2 cellular contexts compared by ENCODE assay signal in the genomic region with DNA sequence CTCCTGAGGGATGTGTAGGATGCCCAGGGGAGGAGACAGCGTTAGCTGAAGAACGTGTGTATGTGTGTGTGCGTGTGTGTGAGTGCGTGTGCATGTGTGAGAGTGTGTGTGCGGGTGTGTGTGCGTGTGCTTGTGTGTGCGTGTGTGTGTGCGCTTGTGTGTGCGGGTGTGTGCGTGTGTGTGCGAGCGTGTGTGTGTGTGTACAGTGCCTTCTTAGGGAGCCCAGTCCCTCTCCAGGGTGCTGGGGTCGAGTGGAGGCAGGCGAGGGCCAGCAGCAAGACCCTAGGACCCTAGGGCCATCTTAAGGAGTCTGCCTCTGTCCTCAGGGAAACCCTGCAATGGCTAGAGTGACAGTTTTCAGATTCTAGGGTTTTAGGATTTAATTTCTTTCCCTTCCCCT.
TF ChIP-seq lines count a peak whose summit lies in the region.

No MANE protein-coding gene starts in this region.

TF ChIP-seq in SK-N-SH treated with all-trans-retinoic acid at 6 μM for 48 hours, 23 proteins besides CTCF, POLR2A, EP300 and RAD21 (continued from another document):
- TF ChIP-seq, protein P1, sequence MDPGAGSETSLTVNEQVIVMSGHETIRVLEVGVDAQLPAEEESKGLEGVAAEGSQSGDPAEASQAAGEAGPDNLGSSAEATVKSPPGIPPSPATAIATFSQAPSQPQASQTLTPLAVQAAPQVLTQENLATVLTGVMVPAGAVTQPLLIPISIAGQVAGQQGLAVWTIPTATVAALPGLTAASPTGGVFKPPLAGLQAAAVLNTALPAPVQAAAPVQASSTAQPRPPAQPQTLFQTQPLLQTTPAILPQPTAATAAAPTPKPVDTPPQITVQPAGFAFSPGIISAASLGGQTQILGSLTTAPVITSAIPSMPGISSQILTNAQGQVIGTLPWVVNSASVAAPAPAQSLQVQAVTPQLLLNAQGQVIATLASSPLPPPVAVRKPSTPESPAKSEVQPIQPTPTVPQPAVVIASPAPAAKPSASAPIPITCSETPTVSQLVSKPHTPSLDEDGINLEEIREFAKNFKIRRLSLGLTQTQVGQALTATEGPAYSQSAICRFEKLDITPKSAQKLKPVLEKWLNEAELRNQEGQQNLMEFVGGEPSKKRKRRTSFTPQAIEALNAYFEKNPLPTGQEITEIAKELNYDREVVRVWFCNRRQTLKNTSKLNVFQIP (CRISPR knock-in tag; IDR thresholded peaks at IDR 0.05; ENCODE audit: borderline replicate concordance, low read depth), result no peak
- no peak for TF ChIP-seq ZFP3 (CRISPR knock-in tag; IDR thresholded peaks at IDR 0.05)
- no peak for TF ChIP-seq GLIS3 (CRISPR knock-in tag; IDR thresholded peaks at IDR 0.05)
- TF ChIP-seq RARB (CRISPR knock-in tag; IDR thresholded peaks at IDR 0.05), result no peak
- no peak for TF ChIP-seq TCF4 (CRISPR knock-in tag; IDR thresholded peaks at IDR 0.05; ENCODE audit: borderline replicate concordance)
- TF ChIP-seq CSRNP3 (CRISPR knock-in tag; IDR thresholded peaks at IDR 0.05), result no peak
- TF ChIP-seq ESRRG (CRISPR knock-in tag; IDR thresholded peaks at IDR 0.05), result no peak
- no peak for TF ChIP-seq ISL1 (CRISPR knock-in tag; IDR thresholded peaks at IDR 0.05)
- TF ChIP-seq CSDC2 (CRISPR knock-in tag; IDR thresholded peaks at IDR 0.05), result no peak
- TF ChIP-seq TOX (CRISPR knock-in tag; IDR thresholded peaks at IDR 0.05; ENCODE audit: borderline replicate concordance), result no peak

TF ChIP-seq in SK-N-SH, 30 proteins besides CTCF, POLR2A, EP300 and RAD21 (continued from another document):
- TF ChIP-seq YY1 (IDR thresholded peaks at IDR 0.05; ENCODE audit: low read depth), result no peak
- TF ChIP-seq SIN3A (IDR thresholded peaks at IDR 0.05; ENCODE audit: borderline replicate concordance, low read depth, low read length), result no peak
- TF ChIP-seq MAX (IDR thresholded peaks at IDR 0.05; ENCODE audit: low read depth), result no peak
- no peak for TF ChIP-seq POLR2AphosphoS5 (IDR thresholded peaks at IDR 0.05; ENCODE audit: low read depth, low read length)
- no peak for TF ChIP-seq RFX5 (IDR thresholded peaks at IDR 0.05; ENCODE audit: low read length)
- no peak for TF ChIP-seq RCOR1 (IDR thresholded peaks at IDR 0.05; ENCODE audit: low read length)
- no peak for TF ChIP-seq EZH2phosphoT487 (IDR thresholded peaks at IDR 0.05; ENCODE audit: borderline replicate concordance, low read depth)
- TF ChIP-seq NFIC (IDR thresholded peaks at IDR 0.05; ENCODE audit: borderline replicate concordance), result no peak
- TF ChIP-seq MXI1 (IDR thresholded peaks at IDR 0.05; ENCODE audit: low read depth, low read length), result no peak
- no peak for TF ChIP-seq GATA2 (CRISPR knock-in tag; IDR thresholded peaks at IDR 0.05)
- no peak for TF ChIP-seq IRF3 (IDR thresholded peaks at IDR 0.05; ENCODE audit: low read depth, low read length)
